In the genomic region with DNA sequence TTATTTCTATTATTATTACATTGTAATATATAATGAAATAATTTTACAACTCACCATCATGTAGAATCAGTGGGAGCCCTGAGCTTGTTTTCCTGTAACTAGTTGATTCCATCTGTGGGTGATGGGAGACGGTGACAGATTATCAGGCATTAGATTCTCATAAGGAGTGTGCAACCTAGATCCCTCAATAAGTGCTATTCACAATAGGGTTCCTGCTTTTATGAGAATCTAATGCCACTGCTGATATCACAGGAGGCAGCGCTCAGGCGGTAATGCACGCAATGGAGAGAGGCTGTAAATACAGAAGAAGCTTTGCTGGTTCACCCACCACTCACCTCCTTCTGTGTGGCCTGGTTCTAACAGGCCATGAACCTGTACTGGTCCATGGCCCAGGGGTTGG, we compare ENCODE assay signal across 25 cellular contexts.
"Had no signal": no experiment of that assay in that cellular context is flagged by ENCODE, and none has a peak within 500 bp of the region (broad histone marks: within the 10 kb centered on the region; RNA-seq: fewer than 3 reads in every experiment).

No MANE protein-coding gene starts in this region.

- ATAC-seq: stimulated activated effector memory CD8-positive, alpha-beta T cell treated with anti-CD3 and anti-CD28 coated beads, Interleukin-12 subunit alpha, Interleukin-12 subunit beta, amount 100 ng/mL, for 72 hours; stimulated activated memory B cell treated with anti-CD40 and anti-IgM and Interleukin-4, amounts not matched to agents 10 μg/mL and 1 μg/mL and 100 μg/mL, for 72 hours; stimulated activated naive B cell treated with anti-CD40 and anti-IgM and Interleukin-4, amounts not matched to agents 10 μg/mL and 1 μg/mL and 100 μg/mL, for 72 hours; stimulated activated naive CD8-positive, alpha-beta T cell treated with anti-CD3 and anti-CD28 coated beads, Interleukin-15, amount 100 ng/mL, for 72 hours; stimulated activated naive CD8-positive, alpha-beta T cell treated with anti-CD3 and anti-CD28 coated beads, Interleukin-15, Interleukin-2, amounts not matched to agents 100 U/mL and 50 U/mL, for 24 hours had no signal

- H3K9me3 ChIP-seq: stomach, suprapubic skin, testis, thoracic aorta, thyroid gland, tibial artery, tibial nerve, transverse colon, upper lobe of left lung, uterus, vagina had no signal

- DNase-seq: stimulated activated CD4-positive, alpha-beta T cell treated with anti-CD3 and anti-CD28 coated beads, Interleukin-2, amount 100 ng/mL, for 24 hours; stimulated activated CD4-positive, alpha-beta T cell treated with anti-CD3 and anti-CD28 coated beads, Interleukin-2, amount 100 ng/mL, for 48 hours; stimulated activated CD4-positive, alpha-beta T cell treated with anti-CD3 and anti-CD28 coated beads, Interleukin-4, amount 100 ng/mL, for 1 hour; stimulated activated CD4-positive, alpha-beta T cell treated with anti-CD3 and anti-CD28 coated beads, Interleukin-4, amount 100 ng/mL, for 24 hours; stimulated activated CD4-positive, alpha-beta T cell treated with anti-CD3 and anti-CD28 coated beads, Interleukin-4, amount 100 ng/mL, for 4 hours; stimulated activated CD8-positive, alpha-beta memory T cell treated with anti-CD3 and anti-CD28 coated beads, Interleukin-4, amount 100 ng/mL, for 48 hours; stimulated activated naive B cell treated with anti-CD40 and anti-IgM and Interleukin-4, amounts not matched to agents 10 μg/mL and 1 μg/mL and 100 μg/mL, for 72 hours; stimulated activated naive CD4-positive, alpha-beta T cell; stimulated activated naive CD4-positive, alpha-beta T cell treated with Interleukin-2 at 50 U/mL for 16 hours; stimulated activated naive CD8-positive, alpha-beta T cell treated with anti-CD3 and anti-CD28 coated beads, Interleukin-15, amount 100 ng/mL, for 72 hours; stimulated activated naive CD8-positive, alpha-beta T cell treated with anti-CD3 and anti-CD28 coated beads, Interleukin-15, Interleukin-2, amounts not matched to agents 100 U/mL and 50 U/mL, for 24 hours; stomach; substantia nigra; testis; thyroid gland; tibial artery; transverse colon; upper lobe of left lung; uterus had no signal

- H3K27me3 ChIP-seq: stomach, suprapubic skin, testis, thyroid gland, tibial artery, tibial nerve, transverse colon, upper lobe of left lung, uterus, vagina had no signal

- H3K27ac ChIP-seq: stomach, suprapubic skin, testis, thoracic aorta, thyroid gland, tibial artery, tibial nerve, transverse colon, upper lobe of left lung, uterus, vagina had no signal

- H3K36me3 ChIP-seq: stomach, suprapubic skin, thoracic aorta, thyroid gland, tibial artery, tibial nerve, transverse colon, upper lobe of left lung, uterus, vagina had no signal

- H3K4me1 ChIP-seq: stomach, suprapubic skin, testis, thyroid gland, tibial artery, tibial nerve, transverse colon, upper lobe of left lung, uterus, vagina had no signal

- H3K4me3 ChIP-seq: stomach, suprapubic skin, testis, thoracic aorta, thyroid gland, tibial artery, tibial nerve, transverse colon, upper lobe of left lung, uterus, vagina had no signal
